2 cellular contexts compared by ENCODE assay signal in genomic region chr13:74115138-74115537, GRCh38.
TF ChIP-seq lines count a peak whose summit lies in the region.

No MANE protein-coding gene starts in this region.

TF ChIP-seq in SK-N-SH, 30 proteins besides CTCF, POLR2A, EP300 and RAD21:
- peak; percentile 44; the same call in 1 of the 2 replicates for TF ChIP-seq PBX3 (IDR thresholded peaks at IDR 0.05)
- TF ChIP-seq TCF12 (IDR thresholded peaks at IDR 0.05): peak; percentile 48
- TF ChIP-seq FOSL2 (IDR thresholded peaks at IDR 0.05; ENCODE audit: borderline replicate concordance, low read depth): peak; percentile 31; the same call in 1 of the 2 replicates
- peak; percentile 36; the same call in 1 of the 2 replicates for TF ChIP-seq JUND (IDR thresholded peaks at IDR 0.05)
- no peak for TF ChIP-seq ELF1 (IDR thresholded peaks at IDR 0.05)
TF ChIP-seq in SK-N-SH: peak in this region for 4.

TF ChIP-seq in endothelial cell of umbilical vein, 7 proteins besides CTCF, POLR2A, EP300 and RAD21 (continued from another document):
- peak; percentile 46 for TF ChIP-seq JUN (IDR thresholded peaks at IDR 0.05; ENCODE audit: borderline replicate concordance, insufficient read depth, insufficient read length, low read depth)
- no peak for TF ChIP-seq MYC (IDR thresholded peaks at IDR 0.05; ENCODE audit: low read depth, low read length)
- TF ChIP-seq MAX (IDR thresholded peaks at IDR 0.05; ENCODE audit: insufficient read depth, insufficient read length): no peak
